In the genomic region with DNA sequence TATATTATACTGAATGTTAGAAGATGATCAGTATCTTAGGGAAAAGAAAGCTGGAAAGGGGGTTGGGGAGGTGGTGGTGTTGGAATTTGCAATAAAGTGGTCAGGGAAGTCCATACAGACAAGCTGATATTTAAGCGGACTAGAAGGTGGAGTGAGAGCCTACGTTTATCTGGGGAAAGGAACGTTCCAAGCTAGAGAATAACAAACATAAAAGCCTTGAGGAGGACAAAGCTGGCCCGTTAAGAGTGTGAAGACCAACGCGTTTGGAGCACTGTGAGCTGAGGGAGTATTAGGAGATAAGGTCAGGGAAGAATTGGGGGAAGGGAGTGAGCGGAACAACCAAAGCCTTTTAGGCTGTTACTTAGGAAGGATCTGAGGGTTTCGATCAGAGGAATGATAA, we compare ENCODE assay signal across 1 cellular context.
A peak's percentile ranks its signal among the peaks of the same experiment; 100 is the strongest.
TF ChIP-seq lines count a peak whose summit lies in the region.

No MANE protein-coding gene starts in this region.

TF ChIP-seq in HepG2, 621 proteins besides CTCF, POLR2A, EP300 and RAD21:
- TF ChIP-seq HDAC2 (CRISPR knock-in tag; IDR thresholded peaks at IDR 0.05) = no peak
- TF ChIP-seq, protein P1, sequence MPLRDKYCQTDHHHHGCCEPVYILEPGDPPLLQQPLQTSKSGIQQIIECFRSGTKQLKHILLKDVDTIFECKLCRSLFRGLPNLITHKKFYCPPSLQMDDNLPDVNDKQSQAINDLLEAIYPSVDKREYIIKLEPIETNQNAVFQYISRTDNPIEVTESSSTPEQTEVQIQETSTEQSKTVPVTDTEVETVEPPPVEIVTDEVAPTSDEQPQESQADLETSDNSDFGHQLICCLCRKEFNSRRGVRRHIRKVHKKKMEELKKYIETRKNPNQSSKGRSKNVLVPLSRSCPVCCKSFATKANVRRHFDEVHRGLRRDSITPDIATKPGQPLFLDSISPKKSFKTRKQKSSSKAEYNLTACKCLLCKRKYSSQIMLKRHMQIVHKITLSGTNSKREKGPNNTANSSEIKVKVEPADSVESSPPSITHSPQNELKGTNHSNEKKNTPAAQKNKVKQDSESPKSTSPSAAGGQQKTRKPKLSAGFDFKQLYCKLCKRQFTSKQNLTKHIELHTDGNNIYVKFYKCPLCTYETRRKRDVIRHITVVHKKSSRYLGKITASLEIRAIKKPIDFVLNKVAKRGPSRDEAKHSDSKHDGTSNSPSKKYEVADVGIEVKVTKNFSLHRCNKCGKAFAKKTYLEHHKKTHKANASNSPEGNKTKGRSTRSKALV (CRISPR knock-in tag; IDR thresholded peaks at IDR 0.05) = 0 out of 2 replicates have a peak, but pooled peaks have one; percentile 42
- TF ChIP-seq MTA3 (CRISPR knock-in tag; IDR thresholded peaks at IDR 0.05) = no peak
- TF ChIP-seq, protein P2, sequence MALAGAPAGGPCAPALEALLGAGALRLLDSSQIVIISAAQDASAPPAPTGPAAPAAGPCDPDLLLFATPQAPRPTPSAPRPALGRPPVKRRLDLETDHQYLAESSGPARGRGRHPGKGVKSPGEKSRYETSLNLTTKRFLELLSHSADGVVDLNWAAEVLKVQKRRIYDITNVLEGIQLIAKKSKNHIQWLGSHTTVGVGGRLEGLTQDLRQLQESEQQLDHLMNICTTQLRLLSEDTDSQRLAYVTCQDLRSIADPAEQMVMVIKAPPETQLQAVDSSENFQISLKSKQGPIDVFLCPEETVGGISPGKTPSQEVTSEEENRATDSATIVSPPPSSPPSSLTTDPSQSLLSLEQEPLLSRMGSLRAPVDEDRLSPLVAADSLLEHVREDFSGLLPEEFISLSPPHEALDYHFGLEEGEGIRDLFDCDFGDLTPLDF (CRISPR knock-in tag; IDR thresholded peaks at IDR 0.05) = no peak
